In the genomic region with DNA sequence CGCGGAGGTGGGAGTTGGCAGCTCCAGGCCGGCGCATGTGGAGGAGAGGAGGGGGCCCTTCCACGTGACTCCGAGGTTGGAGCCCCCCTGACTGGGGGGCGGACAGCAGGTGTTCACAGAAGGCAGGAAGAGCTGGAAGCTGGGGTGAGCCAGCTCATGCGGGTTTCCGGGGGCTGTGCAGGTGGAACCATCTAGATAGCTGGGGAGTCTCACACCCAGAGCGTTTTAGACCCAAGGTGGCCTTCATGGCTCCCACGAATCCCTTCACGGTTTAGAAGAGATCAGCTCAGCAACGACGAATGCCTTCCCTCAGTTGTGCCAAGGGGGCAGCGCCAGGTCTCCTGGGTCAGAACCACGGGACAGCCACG, we compare ENCODE assay signal across 14 cellular contexts.
DNase-seq lines count a peak whose midpoint lies in the region; ATAC-seq and TF ChIP-seq lines count a peak whose summit lies in the region.
"Had no signal": no experiment of that assay in that cellular context is flagged by ENCODE, and none has a peak within 500 bp of the region (broad histone marks: within the 10 kb centered on the region; RNA-seq: fewer than 3 reads in every experiment).

No MANE protein-coding gene starts in this region.

- no peak overlapping the region for H2AFZ ChIP-seq in DND-41 (ENCODE audit: low read depth, low read length)

- peak; percentile 15 for DNase-seq in NCI-H345 (lab: John Stamatoyannopoulos, UW)
- DNase-seq in NCI-H345 treated with DMSO at 0.1 percent for 48 hours (lab: John Stamatoyannopoulos, UW; ENCODE audit: unreplicated experiment), result no peak
- peak; percentile 27 for DNase-seq in DND-41
- DNase-seq in Panc1 (ENCODE audit: low read depth, low spot score), result no peak
- DNase-seq in nephron progenitor cell, result no peak
- no peak for DNase-seq in tibial nerve (ENCODE audit: low spot score in 2 of 2)
- DNase-seq: ACHN, GOT3 had no signal

- no peak overlapping the region for H3K4me2 ChIP-seq in DND-41 (ENCODE audit: insufficient read depth, low read length)
- H3K4me2 ChIP-seq: BLaER1 treated with 17β-estradiol and CSF1 and Interleukin-3, amounts not matched to agents 10 nM and 100 nM had no signal

- H3K36me3 ChIP-seq in DND-41 (ENCODE audit: insufficient read depth, low read length) (no peaks in the 10 kb centered on the region), Panc1 (ENCODE audit: control insufficient read depth, insufficient read depth, low read length) (no peaks in the 10 kb centered on the region), tibial nerve (no peaks in the 10 kb centered on the region)
- H3K36me3 ChIP-seq: BLaER1 treated with 17β-estradiol and CSF1 and Interleukin-3, amounts not matched to agents 10 nM and 100 nM had no signal

- ATAC-seq in DND-41 (ENCODE audit: insufficient read depth, low read depth) (peak; percentile 64), Panc1 (0 out of 2 replicates have a peak, but pooled peaks have one; percentile 37), HG02678 (IDR thresholded peaks at IDR 0.05; ENCODE audit: unreplicated experiment) (no peak), HG02840 (IDR thresholded peaks at IDR 0.05; ENCODE audit: low FRiP score, unreplicated experiment) (no peak)
- ATAC-seq: GM12878 had no signal

- peaks cover 8% of the 10 kb centered on the region for H3K27me3 Mint-ChIP-seq in nephron progenitor cell (ENCODE audit: low read depth, poor library complexity)
- H3K27me3 Mint-ChIP-seq: CD4-positive, CD25-positive, alpha-beta regulatory T cell had no signal

- in situ Hi-C loops in Panc1 (cut with HindIII; ENCODE audit: low pct_unique_long_range_greater_than_20kb, low sequenced_read_pairs), result no loop called here

- TF ChIP-seq CTCF in DND-41 (IDR thresholded peaks at IDR 0.05; ENCODE audit: borderline replicate concordance, extremely low read depth, low read length, poor library complexity, severe bottlenecking), result no peak
- no peak for TF ChIP-seq CTCF in Panc1 (IDR thresholded peaks at IDR 0.05)
- no peak for TF ChIP-seq CTCF in nephron progenitor cell (IDR thresholded peaks at IDR 0.05)
- TF ChIP-seq CTCF in tibial nerve (IDR thresholded peaks at IDR 0.05), result no peak

- no peaks in the 10 kb centered on the region for H3K36me3 Mint-ChIP-seq in nephron progenitor cell (ENCODE audit: low read depth)
- H3K36me3 Mint-ChIP-seq: CD4-positive, CD25-positive, alpha-beta regulatory T cell had no signal

- no peak overlapping the region for H3K9ac ChIP-seq in DND-41 (ENCODE audit: low read depth, low read length)
- H3K9ac ChIP-seq: BLaER1 treated with 17β-estradiol and CSF1 and Interleukin-3, amounts not matched to agents 10 nM and 100 nM had no signal

- no peak for TF ChIP-seq EP300 in tibial nerve (IDR thresholded peaks at IDR 0.05)

- no peaks in the 10 kb centered on the region for H3K79me2 ChIP-seq in DND-41 (ENCODE audit: insufficient read depth, low read length)

- H3K9me3 Mint-ChIP-seq in nephron progenitor cell, result peaks cover 9% of the 10 kb centered on the region

- H3K4me1 ChIP-seq in DND-41 (ENCODE audit: insufficient read depth, low read length) (no peaks in the 10 kb centered on the region), Panc1 (ENCODE audit: control insufficient read depth, insufficient read depth, low read length) (no peaks in the 10 kb centered on the region), tibial nerve (peaks cover 0 to 34% (median 4%) of the 10 kb centered on the region in 4 donors)

- peaks cover 50% of the 10 kb centered on the region for H3K4me1 Mint-ChIP-seq in nephron progenitor cell

- peaks cover 4% of the 10 kb centered on the region for H3K9me3 ChIP-seq in DND-41 (ENCODE audit: insufficient read depth, low read length, severe bottlenecking)
- H3K9me3 ChIP-seq in Panc1 (ENCODE audit: control insufficient read depth, insufficient read depth, low read depth, low read length), result no peaks in the 10 kb centered on the region
- no peaks in the 10 kb centered on the region for H3K9me3 ChIP-seq in tibial nerve

- H4K20me1 ChIP-seq in DND-41 (ENCODE audit: insufficient read depth, low read length), result no peaks in the 10 kb centered on the region
- H4K20me1 ChIP-seq: BLaER1 treated with 17β-estradiol and CSF1 and Interleukin-3, amounts not matched to agents 10 nM and 100 nM had no signal

- no peak for TF ChIP-seq POLR2A in tibial nerve (IDR thresholded peaks at IDR 0.05)

- no peak overlapping the region for H3K4me3 ChIP-seq in DND-41 (ENCODE audit: low read depth in 1 of 2, low read length in 2 of 2)
- no peak overlapping the region for H3K4me3 ChIP-seq in Panc1 (ENCODE audit: low read depth in 2 of 2, low read length in 2 of 2)
- H3K4me3 ChIP-seq in tibial nerve, result no peak overlapping the region
- H3K4me3 ChIP-seq: BLaER1 treated with 17β-estradiol and CSF1 and Interleukin-3, amounts not matched to agents 10 nM and 100 nM; GM12878 had no signal

- H3K4me3 Mint-ChIP-seq in nephron progenitor cell, result no peak overlapping the region
- H3K4me3 Mint-ChIP-seq: CD4-positive, CD25-positive, alpha-beta regulatory T cell; H9 had no signal

- intact Hi-C loops in Panc1 (cut with micrococcal nuclease; ENCODE audit: unreplicated experiment), result no loop called here

- CTCF ChIA-PET in Panc1 (lab: Charles Lee), result no interaction called here

- POLR2A ChIA-PET in Panc1 (lab: Charles Lee), result interaction anchor here (0.6 kb wide), 1 partner anchor 279 kb away, joined by 4 read pairs; no protein-coding TSS in a partner anchor

- H3K27me3 ChIP-seq in DND-41 (ENCODE audit: insufficient read depth, low read length, poor library complexity) (no peaks in the 10 kb centered on the region), Panc1 (ENCODE audit: control insufficient read depth, insufficient read depth, low read length) (peaks cover 2% of the 10 kb centered on the region; the same call in 1 of the 2 replicates), tibial nerve (no peaks in the 10 kb centered on the region)
- H3K27me3 ChIP-seq: BLaER1 treated with 17β-estradiol and CSF1 and Interleukin-3, amounts not matched to agents 10 nM and 100 nM had no signal

- no TSS peak for BruUV-seq in Panc1 (replicated peaks; lab: Mats Ljungman, UMichigan)

- no peak overlapping the region for H3K27ac ChIP-seq in DND-41 (ENCODE audit: low read length)
- no peak overlapping the region for H3K27ac ChIP-seq in Panc1 (ENCODE audit: low read length)
- H3K27ac ChIP-seq in tibial nerve, result no peak overlapping the region
- H3K27ac ChIP-seq: BLaER1 treated with 17β-estradiol and CSF1 and Interleukin-3, amounts not matched to agents 10 nM and 100 nM had no signal

- H3K27ac Mint-ChIP-seq in nephron progenitor cell, result peak overlapping the region; percentile 77
- H3K27ac Mint-ChIP-seq: CD4-positive, CD25-positive, alpha-beta regulatory T cell had no signal

- 94 to 96% methylated on average over 17 of the region's 17 CpGs for WGBS in tibial nerve, 2 donors

Comparison
In these comparisons a context has a peak if more than half of its experiments do, and no peak if none do; other contexts are left out.
1. DNase-seq: peak in NCI-H345 (single experiment) and DND-41 (single experiment); none in NCI-H345 treated with DMSO at 0.1 percent for 48 hours (single experiment), Panc1 (single experiment), nephron progenitor cell (single experiment) and tibial nerve (0 of 2).
2. ATAC-seq: peak in DND-41 (single experiment) and Panc1 (single experiment); none in HG02678 (single experiment) and HG02840 (single experiment).